Comparison of ENCODE assay signal across 27 cellular contexts in genomic region chr12:2737656-2738241, GRCh38.
"Had no signal": no experiment of that assay in that cellular context is flagged by ENCODE, and none has a peak within 500 bp of the region (broad histone marks: within the 10 kb centered on the region; RNA-seq: fewer than 3 reads in every experiment).

No MANE protein-coding gene starts in this region.

- H3K4me3 Mint-ChIP-seq: activated B cell treated with CpG ODN at 0.5 μM for 24 hours; activated CD4-positive, alpha-beta memory T cell treated with anti-CD3 and anti-CD28 coated beads, Interleukin-2, amount 10 ng/mL, durations not matched to agents 7 days and 5 days; activated naive CD4-positive, alpha-beta T cell treated with anti-CD3 and anti-CD28 coated beads for 36 hours; activated T-cell treated with anti-CD3 and anti-CD28 coated beads, Interleukin-2, amount 50 U/mL, for 24 hours had no signal

- H3K36me3 Mint-ChIP-seq: activated naive CD4-positive, alpha-beta T cell treated with anti-CD3 and anti-CD28 coated beads, Interleukin-2, amount 50 U/mL, for 72 hours had no signal

- DNase-seq: activated B cell treated with CpG ODN at 0.5 μM for 24 hours; activated CD4-positive, alpha-beta memory T cell treated with anti-CD3 and anti-CD28 coated beads, Interleukin-2, amount 10 ng/mL, durations not matched to agents 7 days and 5 days; activated CD4-positive, alpha-beta T cell treated with anti-CD3 and anti-CD28 coated beads for 48 hours; activated CD4-positive, CD25-positive, alpha-beta regulatory T cell treated with anti-CD3 and anti-CD28 coated beads, Interleukin-2, amount 50 U/mL, for 72 hours; activated gamma-delta T cell treated with Interleukin-2 at 50 U/mL for 16 hours; activated naive CD4-positive, alpha-beta T cell treated with anti-CD3 and anti-CD28 coated beads for 36 hours; activated T-cell treated with anti-CD3 and anti-CD28 coated beads, Interleukin-2, amount 50 U/mL, for 24 hours; body of pancreas; cerebellar nuclear complex; Karpas-422; KBM-7; NCI-H1105 treated with DMSO at 0.1 percent for 48 hours; NCI-H1436; NCI-H1694; NCI-H2029; NCI-H345; NCI-H748 treated with DMSO at 0.1 percent for 48 hours; OCI-M1; Right ventricle myocardium superior; SW 1271; T-helper 1 cell; T-helper 2 cell; T-helper 9 cell had no signal

- H3K27ac Mint-ChIP-seq: activated B cell treated with CpG ODN at 0.5 μM for 24 hours; activated CD4-positive, alpha-beta memory T cell treated with anti-CD3 and anti-CD28 coated beads, Interleukin-2, amount 10 ng/mL, durations not matched to agents 7 days and 5 days; activated naive CD4-positive, alpha-beta T cell treated with anti-CD3 and anti-CD28 coated beads for 36 hours; activated naive CD4-positive, alpha-beta T cell treated with anti-CD3 and anti-CD28 coated beads, Interleukin-2, amount 50 U/mL, for 72 hours; activated T-cell treated with anti-CD3 and anti-CD28 coated beads, Interleukin-2, amount 50 U/mL, for 24 hours had no signal

- H3K27me3 ChIP-seq: body of pancreas, breast epithelium had no signal

- H3K4me1 ChIP-seq: adrenal gland, body of pancreas, breast epithelium had no signal

- H3K27ac ChIP-seq: adrenal gland, body of pancreas, breast epithelium, VCaP had no signal

- H3K36me3 ChIP-seq: adrenal gland, breast epithelium had no signal

- H3K4me3 ChIP-seq: adrenal gland, body of pancreas, breast epithelium had no signal

- H3K9me3 ChIP-seq: adrenal gland, body of pancreas, breast epithelium had no signal

- H3K9me3 Mint-ChIP-seq: activated B cell treated with CpG ODN at 0.5 μM for 24 hours; activated naive CD4-positive, alpha-beta T cell treated with anti-CD3 and anti-CD28 coated beads for 36 hours; activated naive CD4-positive, alpha-beta T cell treated with anti-CD3 and anti-CD28 coated beads, Interleukin-2, amount 50 U/mL, for 72 hours; activated T-cell treated with anti-CD3 and anti-CD28 coated beads, Interleukin-2, amount 50 U/mL, for 24 hours had no signal
